Comparison of ENCODE assay signal across 9 cellular contexts in genomic region chr11:10806206-10806605, GRCh38. TPM values are rescaled to one million over a fixed set of nuclear protein-coding genes. Genes with fewer than 3 reads are reported as not detected.
DNase-seq lines count a peak whose midpoint lies in the region; ATAC-seq and TF ChIP-seq lines count a peak whose summit lies in the region.
"Had no signal": no experiment of that assay in that cellular context is flagged by ENCODE, and none has a peak within 500 bp of the region (broad histone marks: within the 10 kb centered on the region; RNA-seq: fewer than 3 reads in every experiment).

No MANE protein-coding gene starts in this region.

- H3K4me3 Mint-ChIP-seq in central memory CD8-positive, alpha-beta T cell: peak overlapping the region; percentile 96
- H3K4me3 Mint-ChIP-seq in natural killer cell treated with Interleukin-12 subunit alpha and Interleukin-12 subunit beta and Interleukin-15 and Interleukin-18, amount 100 ng/mL, for 72 hours: peak overlapping the region; percentile 92

- no peaks in the 10 kb centered on the region for H3K27me3 ChIP-seq in BLaER1
- H3K27me3 ChIP-seq in KMS-11 (ENCODE audit: insufficient read depth, low read depth): no peaks in the 10 kb centered on the region
- H3K27me3 ChIP-seq in thyroid gland: no peaks in the 10 kb centered on the region

- TF ChIP-seq POLR2A in thyroid gland (IDR thresholded peaks at IDR 0.05): no peak

- no peaks in the 10 kb centered on the region for H3K9me3 Mint-ChIP-seq in central memory CD8-positive, alpha-beta T cell
- H3K9me3 Mint-ChIP-seq in natural killer cell treated with Interleukin-12 subunit alpha and Interleukin-12 subunit beta and Interleukin-15 and Interleukin-18, amount 100 ng/mL, for 72 hours: no peaks in the 10 kb centered on the region

- peak overlapping the region; percentile 89 for H3K4me2 ChIP-seq in BLaER1
- peak overlapping the region; percentile 81 for H3K4me2 ChIP-seq in KMS-11

- H3K9me3 ChIP-seq in BLaER1 (no peaks in the 10 kb centered on the region), thyroid gland (no peaks in the 10 kb centered on the region), mucosa of descending colon (no peaks in the 10 kb centered on the region)

- 77 to 91% methylated on average over 4 of the region's 4 CpGs for WGBS in thyroid gland, 2 donors

- H3K36me3 ChIP-seq in BLaER1 (peaks cover 59% of the 10 kb centered on the region), KMS-11 (ENCODE audit: insufficient read depth) (peaks cover 54% of the 10 kb centered on the region), thyroid gland (peaks cover 57 to 59% of the 10 kb centered on the region in 2 donors), mucosa of descending colon (ENCODE audit: low read depth) (peaks cover 26% of the 10 kb centered on the region)

- peaks cover 80% of the 10 kb centered on the region for H3K36me3 Mint-ChIP-seq in central memory CD8-positive, alpha-beta T cell (ENCODE audit: insufficient read depth)
- peaks cover 52% of the 10 kb centered on the region for H3K36me3 Mint-ChIP-seq in natural killer cell treated with Interleukin-12 subunit alpha and Interleukin-12 subunit beta and Interleukin-15 and Interleukin-18, amount 100 ng/mL, for 72 hours

- peaks cover 50% of the 10 kb centered on the region for H3K79me2 ChIP-seq in KMS-11 (ENCODE audit: insufficient read depth, low read depth)

- H3K9ac ChIP-seq in BLaER1 (no peak overlapping the region), KMS-11 (no peak overlapping the region; the same call in 1 of the 2 replicates)

- TF ChIP-seq CTCF in KMS-11 (conservative IDR thresholded peaks at IDR 0.05; ENCODE audit: low read depth, low read length) (no peak), thyroid gland (IDR thresholded peaks at IDR 0.05) (no peak), mucosa of descending colon (IDR thresholded peaks at IDR 0.05) (no peak)

- H3K4me1 Mint-ChIP-seq in central memory CD8-positive, alpha-beta T cell: peaks cover 59% of the 10 kb centered on the region
- peaks cover 45 to 50% of the 10 kb centered on the region in 2 donors for H3K4me1 Mint-ChIP-seq in natural killer cell treated with Interleukin-12 subunit alpha and Interleukin-12 subunit beta and Interleukin-15 and Interleukin-18, amount 100 ng/mL, for 72 hours (ENCODE audit: low read depth in 2 of 2)

- no peak for DNase-seq in central memory CD8-positive, alpha-beta T cell (ENCODE audit: low spot score in 2 of 2)
- DNase-seq in natural killer cell treated with Interleukin-12 subunit alpha and Interleukin-12 subunit beta and Interleukin-15 and Interleukin-18, amount 100 ng/mL, for 72 hours (ENCODE audit: low spot score): no peak
- DNase-seq in thyroid gland (no peak), C1 segment of cervical spinal cord (lab: John Stamatoyannopoulos, UW) (no peak), mucosa of descending colon (no peak), OCI-M2 (lab: John Stamatoyannopoulos, UW; ENCODE audit: unreplicated experiment) (no peak)
- DNase-seq: OCI-M1 had no signal

- H3K4me3 ChIP-seq in BLaER1: peak overlapping the region; percentile 99
- H3K4me3 ChIP-seq in KMS-11 (IDR thresholded peaks at IDR 0.05; ENCODE audit: insufficient read depth, low read depth, low read length): no peak overlapping the region
- no peak overlapping the region for H3K4me3 ChIP-seq in thyroid gland (replicated peaks in 1 of 3)
- no peak overlapping the region for H3K4me3 ChIP-seq in mucosa of descending colon

- H2AFZ ChIP-seq in KMS-11 (ENCODE audit: low read depth): no peak overlapping the region

- no peaks in the 10 kb centered on the region for H3K27me3 Mint-ChIP-seq in central memory CD8-positive, alpha-beta T cell
- no peaks in the 10 kb centered on the region for H3K27me3 Mint-ChIP-seq in natural killer cell treated with Interleukin-12 subunit alpha and Interleukin-12 subunit beta and Interleukin-15 and Interleukin-18, amount 100 ng/mL, for 72 hours

- H4K20me1 ChIP-seq in BLaER1: peaks cover 67% of the 10 kb centered on the region
- H4K20me1 ChIP-seq in KMS-11 (ENCODE audit: insufficient read depth): peaks cover 3% of the 10 kb centered on the region; the same call in 1 of the 2 replicates

- H3K4me1 ChIP-seq in BLaER1 (peaks cover 37% of the 10 kb centered on the region), KMS-11 (ENCODE audit: low read depth, poor library complexity, severe bottlenecking) (peaks cover 32% of the 10 kb centered on the region), thyroid gland (peaks cover 12 to 28% of the 10 kb centered on the region in 2 donors), mucosa of descending colon (ENCODE audit: low read depth) (peaks cover 30% of the 10 kb centered on the region)

- intact Hi-C loops in thyroid gland (cut with DNase I): loop anchor here (5.0 kb wide), 1 partner anchor 51 kb away; the partner anchor contains the start of gene ZBED5
- intact Hi-C loops in mucosa of descending colon (cut with DNase I, micrococcal nuclease): loop anchor here (5.0 to 10.0 kb wide), 3 partner anchors 51 to 129 kb away; partner anchors contain the start of gene ZBED5 (in 1 of the 2)

- H3K27ac Mint-ChIP-seq in central memory CD8-positive, alpha-beta T cell (ENCODE audit: low read depth): no peak overlapping the region
- H3K27ac Mint-ChIP-seq in natural killer cell treated with Interleukin-12 subunit alpha and Interleukin-12 subunit beta and Interleukin-15 and Interleukin-18, amount 100 ng/mL, for 72 hours: peak overlapping the region; percentile 92 to 97

- H3K27ac ChIP-seq in BLaER1 (no peak overlapping the region), KMS-11 (no peak overlapping the region), thyroid gland (no peak overlapping the region)

- ATAC-seq in central memory CD8-positive, alpha-beta T cell (replicated peaks; ENCODE audit: extremely low read depth, poor library complexity, severe bottlenecking): no peak
- ATAC-seq in natural killer cell treated with Interleukin-12 subunit alpha and Interleukin-12 subunit beta and Interleukin-15 and Interleukin-18, amount 100 ng/mL, for 72 hours: no peak
- ATAC-seq in mucosa of descending colon: no peak

RNA-seq across cellular contexts. Expression of gene EIF4G2, which starts 2.5 kb away (rescaled TPM):
- 1,000 to 10,000 TPM in 1 of 2 donors, 100 to 1,000 TPM in 1; 997 to 1,080 TPM for total RNA-seq in natural killer cell treated with Interleukin-12 subunit alpha and Interleukin-12 subunit beta and Interleukin-15 and Interleukin-18, amount 100 ng/mL, for 72 hours
- total RNA-seq in thyroid gland (100 to 1,000 TPM; 501 to 609 (median 578) TPM), mucosa of descending colon (100 to 1,000 TPM; 776 to 976 (median 934) TPM)

RNA-seq across cellular contexts. Expression of gene ZBED5, which starts 51.6 kb away (rescaled TPM):
- 10 to 100 TPM; 34.5 to 37.1 TPM for total RNA-seq in natural killer cell treated with Interleukin-12 subunit alpha and Interleukin-12 subunit beta and Interleukin-15 and Interleukin-18, amount 100 ng/mL, for 72 hours
- total RNA-seq in thyroid gland (10 to 100 TPM; 42.9 to 58.6 (median 52.4) TPM), mucosa of descending colon (10 to 100 TPM; 39.5 to 54.2 (median 42.6) TPM)

RNA-seq across cellular contexts. Expression of gene CTR9, which starts 55.2 kb away (rescaled TPM):
- 10 to 100 TPM; 42.9 to 45.7 TPM for total RNA-seq in natural killer cell treated with Interleukin-12 subunit alpha and Interleukin-12 subunit beta and Interleukin-15 and Interleukin-18, amount 100 ng/mL, for 72 hours
- total RNA-seq in thyroid gland (10 to 100 TPM; 28.9 to 35.3 (median 31.7) TPM), mucosa of descending colon (10 to 100 TPM; 27.1 to 30.9 (median 27.4) TPM)
